ENCODE assay signal across 16 cellular contexts in genomic region chr4:101157415-101158135, GRCh38.
DNase-seq lines count a peak whose midpoint lies in the region; ATAC-seq and TF ChIP-seq lines count a peak whose summit lies in the region.
"Had no signal": no experiment of that assay in that cellular context is flagged by ENCODE, and none has a peak within 500 bp of the region (broad histone marks: within the 10 kb centered on the region; RNA-seq: fewer than 3 reads in every experiment).

No MANE protein-coding gene starts in this region.

- H3K27ac ChIP-seq in uterus, result no peak overlapping the region
- H3K27ac ChIP-seq in CD8-positive, alpha-beta memory T cell (ENCODE audit: low read depth, low read length), result no peak overlapping the region
- H3K27ac ChIP-seq: lower lobe of right lung, ovary, SJCRH30, transverse colon had no signal

- no peaks in the 10 kb centered on the region for H3K9me3 Mint-ChIP-seq in natural killer cell treated with Interleukin-12 subunit alpha and Interleukin-12 subunit beta and Interleukin-15 and Interleukin-18, amount 100 ng/mL, for 72 hours
- H3K9me3 Mint-ChIP-seq in natural killer cell, result no peaks in the 10 kb centered on the region
- H3K9me3 Mint-ChIP-seq in activated CD4-positive, alpha-beta memory T cell treated with anti-CD3 and anti-CD28 coated beads for 36 hours, result no peaks in the 10 kb centered on the region
- H3K9me3 Mint-ChIP-seq in CD8-positive, alpha-beta memory T cell, result no peaks in the 10 kb centered on the region

- H3K27ac Mint-ChIP-seq in natural killer cell treated with Interleukin-12 subunit alpha and Interleukin-12 subunit beta and Interleukin-15 and Interleukin-18, amount 100 ng/mL, for 72 hours, result peak overlapping the region; percentile 79 to 84
- peak overlapping the region in 1 of 2 donors; percentile 37 for H3K27ac Mint-ChIP-seq in natural killer cell
- peak overlapping the region; percentile 62 for H3K27ac Mint-ChIP-seq in activated CD4-positive, alpha-beta memory T cell treated with anti-CD3 and anti-CD28 coated beads for 36 hours
- peak overlapping the region in 4 of 8 donors; percentile 34 to 74 (median 66) for H3K27ac Mint-ChIP-seq in CD8-positive, alpha-beta memory T cell

- no peaks in the 10 kb centered on the region for H3K27me3 ChIP-seq in uterus
- H3K27me3 ChIP-seq in CD8-positive, alpha-beta memory T cell (ENCODE audit: insufficient read depth, low read length, poor library complexity, severe bottlenecking), result no peaks in the 10 kb centered on the region
- H3K27me3 ChIP-seq: ovary, SJCRH30, transverse colon had no signal

- H3K4me1 ChIP-seq in uterus, result no peaks in the 10 kb centered on the region
- H3K4me1 ChIP-seq in CD8-positive, alpha-beta memory T cell (ENCODE audit: insufficient read depth, low read length), result peaks cover 4% of the 10 kb centered on the region
- H3K4me1 ChIP-seq: SJCRH30 had no signal

- peaks cover 38 to 47% of the 10 kb centered on the region in 2 donors for H3K4me1 Mint-ChIP-seq in natural killer cell treated with Interleukin-12 subunit alpha and Interleukin-12 subunit beta and Interleukin-15 and Interleukin-18, amount 100 ng/mL, for 72 hours (ENCODE audit: low read depth in 2 of 2)
- peaks cover 49 to 60% of the 10 kb centered on the region in 2 donors for H3K4me1 Mint-ChIP-seq in natural killer cell
- peaks cover 45% of the 10 kb centered on the region for H3K4me1 Mint-ChIP-seq in activated CD4-positive, alpha-beta memory T cell treated with anti-CD3 and anti-CD28 coated beads for 36 hours (ENCODE audit: low read depth)
- H3K4me1 Mint-ChIP-seq in CD8-positive, alpha-beta memory T cell, result peaks cover 54 to 83% (median 72%) of the 10 kb centered on the region in 3 donors

- H3K36me3 Mint-ChIP-seq in natural killer cell treated with Interleukin-12 subunit alpha and Interleukin-12 subunit beta and Interleukin-15 and Interleukin-18, amount 100 ng/mL, for 72 hours, result no peaks in the 10 kb centered on the region
- H3K36me3 Mint-ChIP-seq in natural killer cell, result no peaks in the 10 kb centered on the region
- no peaks in the 10 kb centered on the region for H3K36me3 Mint-ChIP-seq in activated CD4-positive, alpha-beta memory T cell treated with anti-CD3 and anti-CD28 coated beads for 36 hours
- H3K36me3 Mint-ChIP-seq in CD8-positive, alpha-beta memory T cell, result peaks cover 4 to 12% (median 5%) of the 10 kb centered on the region in 3 donors

- H3K36me3 ChIP-seq in uterus, result no peaks in the 10 kb centered on the region
- no peaks in the 10 kb centered on the region for H3K36me3 ChIP-seq in CD8-positive, alpha-beta memory T cell (ENCODE audit: insufficient read depth, low read length)
- H3K36me3 ChIP-seq: lower lobe of right lung, ovary, SJCRH30, transverse colon had no signal

- H3K4me3 Mint-ChIP-seq in natural killer cell treated with Interleukin-12 subunit alpha and Interleukin-12 subunit beta and Interleukin-15 and Interleukin-18, amount 100 ng/mL, for 72 hours, result peak overlapping the region; percentile 67
- H3K4me3 Mint-ChIP-seq in natural killer cell, result no peak overlapping the region
- no peak overlapping the region for H3K4me3 Mint-ChIP-seq in activated CD4-positive, alpha-beta memory T cell treated with anti-CD3 and anti-CD28 coated beads for 36 hours
- H3K4me3 Mint-ChIP-seq in CD8-positive, alpha-beta memory T cell, result peak overlapping the region in 3 of 7 donors; percentile 2 to 51 (median 4)

- ATAC-seq in natural killer cell treated with Interleukin-12 subunit alpha and Interleukin-12 subunit beta and Interleukin-15 and Interleukin-18, amount 100 ng/mL, for 72 hours, result no peak
- ATAC-seq in natural killer cell, result no peak
- ATAC-seq: lower lobe of right lung had no signal

- TF ChIP-seq CTCF in natural killer cell (IDR thresholded peaks at IDR 0.05) (no peak), uterus (IDR thresholded peaks at IDR 0.05) (no peak)

- H3K27me3 Mint-ChIP-seq in natural killer cell treated with Interleukin-12 subunit alpha and Interleukin-12 subunit beta and Interleukin-15 and Interleukin-18, amount 100 ng/mL, for 72 hours, result no peaks in the 10 kb centered on the region
- H3K27me3 Mint-ChIP-seq in natural killer cell (ENCODE audit: low read depth in 2 of 2), result no peaks in the 10 kb centered on the region
- no peaks in the 10 kb centered on the region for H3K27me3 Mint-ChIP-seq in activated CD4-positive, alpha-beta memory T cell treated with anti-CD3 and anti-CD28 coated beads for 36 hours
- H3K27me3 Mint-ChIP-seq in CD8-positive, alpha-beta memory T cell, result no peaks in the 10 kb centered on the region

- POLR2A ChIA-PET in activated CD4-positive, alpha-beta memory T cell treated with anti-CD3 and anti-CD28 coated beads for 36 hours (lab: Charles Lee), result no interaction called here
- POLR2A ChIA-PET in CD8-positive, alpha-beta memory T cell (lab: Charles Lee), result no interaction called here

- intact Hi-C loops in natural killer cell (cut with micrococcal nuclease), result no loop called here
- intact Hi-C loops in activated CD4-positive, alpha-beta memory T cell treated with anti-CD3 and anti-CD28 coated beads for 36 hours (cut with micrococcal nuclease), result loop anchor here (2.0 to 5.0 kb wide), 3 partner anchors 171 to 1065 kb away; no protein-coding TSS in a partner anchor
- intact Hi-C loops in uterus (cut with DNase I; ENCODE audit: low total_unique reads), result no loop called here

- CTCF ChIA-PET in activated CD4-positive, alpha-beta memory T cell treated with anti-CD3 and anti-CD28 coated beads for 36 hours (lab: Charles Lee), result interaction anchor here (0.7 to 1.3 kb wide), 3 partner anchors 12 to 1062 kb away, joined by 3 to 4 read pairs (median 4); no protein-coding TSS in a partner anchor
- CTCF ChIA-PET in CD8-positive, alpha-beta memory T cell (lab: Charles Lee), result no interaction called here

- no peaks in the 10 kb centered on the region for H3K9me3 ChIP-seq in uterus
- H3K9me3 ChIP-seq in CD8-positive, alpha-beta memory T cell (ENCODE audit: low read length), result no peaks in the 10 kb centered on the region
- H3K9me3 ChIP-seq: lower lobe of right lung, ovary, SJCRH30, transverse colon had no signal

- no peak for TF ChIP-seq POLR2A in uterus (IDR thresholded peaks at IDR 0.05)

- H3K4me3 ChIP-seq in uterus, result no peak overlapping the region
- H3K4me3 ChIP-seq in CD8-positive, alpha-beta memory T cell (ENCODE audit: low read length), result no peak overlapping the region
- H3K4me3 ChIP-seq: lower lobe of right lung, ovary, SJCRH30, transverse colon had no signal

- DNase-seq in natural killer cell treated with Interleukin-12 subunit alpha and Interleukin-12 subunit beta and Interleukin-15 and Interleukin-18, amount 100 ng/mL, for 72 hours (ENCODE audit: low spot score), result no peak
- DNase-seq in natural killer cell (no peak), fibroblast of peridontal ligament (ENCODE audit: extremely low read depth) (peak; percentile 51), mesenteric fat pad (ENCODE audit: low spot score) (no peak), NCI-H1694 (lab: John Stamatoyannopoulos, UW) (no peak), uterus (no peak)
- no peak for DNase-seq in activated CD4-positive, alpha-beta memory T cell treated with anti-CD3 and anti-CD28 coated beads for 36 hours
- no peak for DNase-seq in CD8-positive, alpha-beta memory T cell
- DNase-seq: DMS79 treated with DMSO at 0.1 percent for 48 hours; Karpas-422; lower lobe of right lung; NCI-H2081; ovary; SJCRH30; stimulated activated CD4-positive, alpha-beta T cell treated with anti-CD3 and anti-CD28 coated beads, Interleukin-15, amount 100 ng/mL, for 24 hours; transverse colon had no signal
